In the genomic region with DNA sequence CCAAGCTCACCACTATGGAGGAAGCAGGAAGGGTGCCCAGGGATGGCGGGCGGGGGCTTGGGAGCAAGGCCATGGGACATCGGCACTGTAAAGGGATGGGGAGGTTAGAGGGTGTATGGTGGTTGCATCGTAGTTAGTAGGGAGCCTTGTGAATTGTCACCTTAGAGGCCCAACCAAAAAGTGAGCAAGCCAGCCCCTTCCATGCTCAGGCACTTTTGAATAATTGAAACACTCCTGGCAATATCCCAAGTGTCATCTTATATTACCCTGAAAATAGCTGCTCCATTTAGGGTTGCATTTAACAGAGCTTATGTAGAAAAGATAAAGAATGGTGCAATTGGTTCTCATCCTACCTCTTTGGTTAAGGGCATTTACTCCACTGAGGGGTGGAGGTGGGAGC, we compare ENCODE assay signal across 23 cellular contexts.
"Had no signal": no experiment of that assay in that cellular context is flagged by ENCODE, and none has a peak within 500 bp of the region (broad histone marks: within the 10 kb centered on the region; RNA-seq: fewer than 3 reads in every experiment).

No MANE protein-coding gene starts in this region.

- H3K4me3 ChIP-seq: heart left ventricle, sigmoid colon, smooth muscle cell, testis, uterus had no signal

- H3K27ac ChIP-seq: epithelial cell of prostate, heart left ventricle, sigmoid colon, testis, WERI-Rb-1 had no signal

- H3K27me3 ChIP-seq: heart left ventricle, sigmoid colon, testis, uterus had no signal

- H3K4me1 ChIP-seq: heart left ventricle, sigmoid colon, testis, uterus had no signal

- H3K36me3 ChIP-seq: heart left ventricle, sigmoid colon, uterus, WERI-Rb-1 had no signal

- H3K9me3 ChIP-seq: heart left ventricle, sigmoid colon, testis, uterus had no signal

- DNase-seq: activated CD4-positive, alpha-beta T cell treated with anti-CD3 and anti-CD28 coated beads, Interleukin-2, amount 10 ng/mL, durations not matched to agents 7 days and 5 days; activated CD4-positive, CD25-positive, alpha-beta regulatory T cell treated with anti-CD3 and anti-CD28 coated beads, Interleukin-2, amount 50 U/mL, for 72 hours; activated CD8-positive, alpha-beta memory T cell treated with anti-CD3 and anti-CD28 coated beads, Interleukin-2, amount 10 ng/mL, durations not matched to agents 7 days and 5 days; activated CD8-positive, alpha-beta T cell treated with anti-CD3 and anti-CD28 coated beads for 36 hours; activated effector memory CD4-positive, alpha-beta T cell treated with anti-CD3 and anti-CD28 coated beads, Interleukin-2, amount 50 U/mL, for 16 hours; activated naive CD4-positive, alpha-beta T cell treated with anti-CD3 and anti-CD28 coated beads, Interleukin-2, amount 50 U/mL, for 16 hours; activated T-cell treated with anti-CD3 and anti-CD28 coated beads for 4 hours; aorta; heart left ventricle; left ventricle myocardium superior; mammary epithelial cell; occipital lobe; posterior cingulate gyrus; sigmoid colon; stimulated activated CD4-positive, alpha-beta T cell treated with anti-CD3 and anti-CD28 coated beads, Interleukin-2, amount 100 ng/mL, for 48 hours; stimulated activated CD8-positive, alpha-beta memory T cell treated with anti-CD3 and anti-CD28 coated beads, Interleukin-4, amount 100 ng/mL, for 48 hours; stimulated activated naive CD4-positive, alpha-beta T cell; testis; trophoblast cell; uterus; WERI-Rb-1 had no signal
